1 cellular context compared by ENCODE assay signal in genomic region chr5:59055745-59056448, GRCh38.
TF ChIP-seq lines count a peak whose summit lies in the region.

No MANE protein-coding gene starts in this region.

TF ChIP-seq in A549, 52 proteins besides CTCF, POLR2A, EP300 and RAD21 (continued from another document):
- TF ChIP-seq JUN (IDR thresholded peaks at IDR 0.05) (peak; percentile 97 to 98), ZNF302 (CRISPR knock-in tag; IDR thresholded peaks at IDR 0.05) (peak; percentile 87), ATOH8 (CRISPR knock-in tag; IDR thresholded peaks at IDR 0.05; ENCODE audit: low read depth) (no peak), PHF8 (IDR thresholded peaks at IDR 0.05; ENCODE audit: borderline replicate concordance, low read depth) (no peak), SMC3 (IDR thresholded peaks at IDR 0.05) (peak; percentile 54; the same call in 2 of the 3 replicates), EHMT2 (IDR thresholded peaks at IDR 0.05; ENCODE audit: low read depth) (no peak), CBX8 (IDR thresholded peaks at IDR 0.05) (no peak), REST (IDR thresholded peaks at IDR 0.05) (no peak), BHLHE40 (IDR thresholded peaks at IDR 0.05; ENCODE audit: low read depth, low read length) (no peak), ZSCAN20 (CRISPR knock-in tag; IDR thresholded peaks at IDR 0.05) (no peak; the same call in 1 of the 2 replicates), TFCP2L1 (CRISPR knock-in tag; IDR thresholded peaks at IDR 0.05) (no peak), RCOR1 (IDR thresholded peaks at IDR 0.05; ENCODE audit: low read depth, low read length) (no peak), SREBF2 (IDR thresholded peaks at IDR 0.05) (no peak), FOSB (CRISPR knock-in tag; IDR thresholded peaks at IDR 0.05) (no peak), JUNB (IDR thresholded peaks at IDR 0.05) (peak; percentile 97), ZFP36 (IDR thresholded peaks at IDR 0.05; ENCODE audit: borderline replicate concordance, partially characterized antibody) (no peak), ESRRA (IDR thresholded peaks at IDR 0.05; ENCODE audit: borderline replicate concordance, low read length) (no peak), HOXB5 (CRISPR knock-in tag; IDR thresholded peaks at IDR 0.05) (0 out of 2 replicates have a peak, but pooled peaks have one; percentile 60), NR3C1 (IDR thresholded peaks at IDR 0.05) (no peak), POLR2AphosphoS2 (conservative IDR thresholded peaks at IDR 0.05; ENCODE audit: low read length) (peak; percentile 45; the same call in 1 of the 2 replicates), USF2 (IDR thresholded peaks at IDR 0.05) (no peak), HMGXB4 (CRISPR knock-in tag; IDR thresholded peaks at IDR 0.05; ENCODE audit: borderline replicate concordance) (0 out of 2 replicates have a peak, but pooled peaks have one; percentile 14), FOSL2 (IDR thresholded peaks at IDR 0.05) (peak; percentile 80), FOSL2 (CRISPR knock-in tag; IDR thresholded peaks at IDR 0.05) (peak; percentile 95), ELK1 (IDR thresholded peaks at IDR 0.05; ENCODE audit: low read depth, low read length) (no peak), MAX (IDR thresholded peaks at IDR 0.05) (peak; percentile 80), GATA3 (IDR thresholded peaks at IDR 0.05; ENCODE audit: borderline replicate concordance) (peak; percentile 99), BCL3 (IDR thresholded peaks at IDR 0.05) (peak; percentile 97), RARB (CRISPR knock-in tag; IDR thresholded peaks at IDR 0.05) (peak; percentile 98), NPAS2 (CRISPR knock-in tag; IDR thresholded peaks at IDR 0.05; ENCODE audit: borderline replicate concordance) (no peak), TP53 (CRISPR knock-in tag; IDR thresholded peaks at IDR 0.05) (peak; percentile 17; the same call in 1 of the 2 replicates), FOXS1 (CRISPR knock-in tag; IDR thresholded peaks at IDR 0.05) (no peak), HEYL (CRISPR knock-in tag; IDR thresholded peaks at IDR 0.05) (no peak), KDM1A (IDR thresholded peaks at IDR 0.05; ENCODE audit: low read depth) (no peak), MYC (IDR thresholded peaks at IDR 0.05; ENCODE audit: borderline replicate concordance, low read length) (no peak), CHD2 (IDR thresholded peaks at IDR 0.05; ENCODE audit: low read length, partially characterized antibody) (no peak), MAZ (IDR thresholded peaks at IDR 0.05; ENCODE audit: borderline replicate concordance, low read depth, low read length) (no peak)
